ENCODE assay signal across 19 cellular contexts in genomic region chr1:9888886-9889285, GRCh38. TPM values are rescaled to one million over a fixed set of nuclear protein-coding genes. Genes with fewer than 3 reads are reported as not detected.
DNase-seq lines count a peak whose midpoint lies in the region; ATAC-seq and TF ChIP-seq lines count a peak whose summit lies in the region.
"Had no signal": no experiment of that assay in that cellular context is flagged by ENCODE, and none has a peak within 500 bp of the region (broad histone marks: within the 10 kb centered on the region; RNA-seq: fewer than 3 reads in every experiment).

No MANE protein-coding gene starts in this region.

- H3K4me1 ChIP-seq in A673 (ENCODE audit: insufficient read depth, low read length, poor library complexity, severe bottlenecking) = peaks cover 58% of the 10 kb centered on the region
- peaks cover 9% of the 10 kb centered on the region; the same call in 1 of the 2 replicates for H3K4me1 ChIP-seq in H9 (ENCODE audit: insufficient read depth, low read length)
- H3K4me1 ChIP-seq in uterus = peaks cover 0 to 5% of the 10 kb centered on the region in 2 donors

- no peaks in the 10 kb centered on the region for H3K79me1 ChIP-seq in H9 (ENCODE audit: insufficient read depth, low read depth, low read length, poor library complexity, severe bottlenecking)

- H3K27ac Mint-ChIP-seq in H9 = peak overlapping the region in 2 of 3 experiments; percentile 74 to 91; a peak in 3 of 7 replicates
- H3K27ac Mint-ChIP-seq in nephron = peak overlapping the region; percentile 91 to 96 (median 96)
- no peak overlapping the region for H3K27ac Mint-ChIP-seq in natural killer cell treated with Interleukin-12 subunit alpha and Interleukin-12 subunit beta and Interleukin-15 and Interleukin-18, amount 100 ng/mL, for 72 hours

- TF ChIP-seq POLR2A in uterus (IDR thresholded peaks at IDR 0.05) = no peak

- no peak overlapping the region for H2BK120ac ChIP-seq in H9 (ENCODE audit: low read depth, low read length, poor library complexity, severe bottlenecking)

- H4K91ac ChIP-seq in H9 (ENCODE audit: insufficient read length, low read depth, low read length) = no peak overlapping the region

- TF ChIP-seq CTCF in A673 (conservative IDR thresholded peaks at IDR 0.05; ENCODE audit: low read depth, low read length) (no peak), H9 (conservative IDR thresholded peaks at IDR 0.05) (no peak), nephron (IDR thresholded peaks at IDR 0.05; ENCODE audit: unreplicated experiment in 3 of 3) (no peak), uterus (IDR thresholded peaks at IDR 0.05) (no peak)

- ATAC-seq in natural killer cell treated with Interleukin-12 subunit alpha and Interleukin-12 subunit beta and Interleukin-15 and Interleukin-18, amount 100 ng/mL, for 72 hours = no peak
- ATAC-seq in GM18909 (IDR thresholded peaks at IDR 0.05; ENCODE audit: poor library complexity, unreplicated experiment) = no peak
- ATAC-seq: foreskin keratinocyte had no signal

- H3K56ac ChIP-seq in H9 (ENCODE audit: insufficient read length, low read depth, low read length) = no peak overlapping the region

- peaks cover 0 to 6% (median 0%) of the 10 kb centered on the region in 3 experiments; a peak in 2 of 7 replicates for H3K36me3 Mint-ChIP-seq in H9 (ENCODE audit: insufficient read depth in 1 of 3, low read depth in 3 of 3)
- H3K36me3 Mint-ChIP-seq in nephron (ENCODE audit: low read depth) = no peaks in the 10 kb centered on the region
- no peaks in the 10 kb centered on the region for H3K36me3 Mint-ChIP-seq in natural killer cell treated with Interleukin-12 subunit alpha and Interleukin-12 subunit beta and Interleukin-15 and Interleukin-18, amount 100 ng/mL, for 72 hours

- POLR2A ChIA-PET in A673 (lab: Charles Lee; ENCODE audit: low non-redundant PET) = no interaction called here

- H3K79me2 ChIP-seq in H9 (ENCODE audit: insufficient read depth, low read length) = no peaks in the 10 kb centered on the region

- H2AK5ac ChIP-seq in H9 (ENCODE audit: insufficient read length, low read length) = no peak overlapping the region

- H3K36me3 ChIP-seq in A673 (ENCODE audit: insufficient read depth, low read length, poor library complexity, severe bottlenecking) (no peaks in the 10 kb centered on the region), uterus (no peaks in the 10 kb centered on the region)

- H3T11ph ChIP-seq in H9 (ENCODE audit: low read length) = no peak overlapping the region

- H3K27me3 ChIP-seq in A673 (replicated peaks; ENCODE audit: insufficient read depth, low read depth, low read length, poor library complexity) (no peaks in the 10 kb centered on the region), H9 (ENCODE audit: insufficient read depth, low read length) (no peaks in the 10 kb centered on the region), uterus (no peaks in the 10 kb centered on the region)
- H3K27me3 ChIP-seq: foreskin keratinocyte, spleen had no signal

- H3K4me2 ChIP-seq in H9 (ENCODE audit: insufficient read depth, insufficient read length, low read length) = no peak overlapping the region
- H3K4me2 ChIP-seq: SK-N-SH had no signal

- H4K5ac ChIP-seq in H9 (ENCODE audit: insufficient read length, low read depth, low read length) = no peak overlapping the region

- H3K4me1 Mint-ChIP-seq in H9 = peaks cover 40 to 52% of the 10 kb centered on the region in 2 experiments
- H3K4me1 Mint-ChIP-seq in nephron = peaks cover 71% of the 10 kb centered on the region
- H3K4me1 Mint-ChIP-seq in natural killer cell treated with Interleukin-12 subunit alpha and Interleukin-12 subunit beta and Interleukin-15 and Interleukin-18, amount 100 ng/mL, for 72 hours (ENCODE audit: low read depth in 2 of 2) = peaks cover 23 to 28% of the 10 kb centered on the region in 2 donors

- WGBS in H9 (ENCODE audit: extremely low coverage, insufficient read length, low lambda C conversion rate) = no CpG with 5 or more reads among the region's 9 CpGs

- H3K27me3 Mint-ChIP-seq in H9 (ENCODE audit: low read depth) = no peaks in the 10 kb centered on the region
- peaks cover 5% of the 10 kb centered on the region for H3K27me3 Mint-ChIP-seq in nephron (ENCODE audit: low read depth)
- no peaks in the 10 kb centered on the region for H3K27me3 Mint-ChIP-seq in natural killer cell treated with Interleukin-12 subunit alpha and Interleukin-12 subunit beta and Interleukin-15 and Interleukin-18, amount 100 ng/mL, for 72 hours
- H3K27me3 Mint-ChIP-seq: activated B cell treated with CpG ODN at 0.5 μM for 24 hours; CD4-positive, CD25-positive, alpha-beta regulatory T cell had no signal

- no peak overlapping the region for H2BK5ac ChIP-seq in H9 (ENCODE audit: insufficient read length, low read length)

- H3K4ac ChIP-seq in H9 (ENCODE audit: low read depth, low read length) = no peak overlapping the region

- H3K9ac ChIP-seq in H9 (ENCODE audit: extremely low read depth, insufficient read length, low read length) = no peak overlapping the region
- H3K9ac ChIP-seq: SK-N-SH had no signal

- no peak overlapping the region for H3K23ac ChIP-seq in H9 (ENCODE audit: insufficient read length, low read depth, low read length)

- H3K9me3 ChIP-seq in A673 (ENCODE audit: low read depth, low read length, poor library complexity, severe bottlenecking) = no peaks in the 10 kb centered on the region
- no peaks in the 10 kb centered on the region for H3K9me3 ChIP-seq in H9 (ENCODE audit: control insufficient read depth, low read depth, low read length)
- H3K9me3 ChIP-seq in uterus = no peaks in the 10 kb centered on the region
- H3K9me3 ChIP-seq: SK-N-SH, spleen had no signal

- BruUV-seq in A673 (replicated peaks; lab: Mats Ljungman, UMichigan) = no TSS peak

- DNase-seq in A673 (ENCODE audit: low spot score) (no peak), H9 (no peak), cerebellar cortex (ENCODE audit: low spot score) (peak; percentile 73), uterus (no peak), GM03348 (ENCODE audit: low spot score) (no peak)
- DNase-seq in natural killer cell treated with Interleukin-12 subunit alpha and Interleukin-12 subunit beta and Interleukin-15 and Interleukin-18, amount 100 ng/mL, for 72 hours (ENCODE audit: low spot score) = no peak
- DNase-seq: ACHN; activated B cell treated with CpG ODN at 0.5 μM for 24 hours; activated CD4-positive, alpha-beta T cell treated with anti-CD3 and anti-CD28 coated beads, Interleukin-2, amount 50 U/mL, for 48 hours; activated effector memory CD4-positive, alpha-beta T cell treated with Interleukin-2 at 50 U/mL for 16 hours; CD4-positive, CD25-positive, alpha-beta regulatory T cell; foreskin keratinocyte; GF-D8; NCI-H1105 treated with DMSO at 0.1 percent for 48 hours; NK-92 treated with Interleukin-12 subunit alpha and Interleukin-12 subunit beta, amount 100 ng/mL, for 24 hours; SK-N-SH; spleen had no signal

- H2AFZ ChIP-seq in H9 (ENCODE audit: low read length) = no peak overlapping the region

- no peak overlapping the region for H2BK20ac ChIP-seq in H9 (ENCODE audit: low read depth, low read length, poor library complexity, severe bottlenecking)

- no peaks in the 10 kb centered on the region for H3K23me2 ChIP-seq in H9 (ENCODE audit: insufficient read length, low read depth, low read length, poor library complexity, severe bottlenecking)

- H3K9me3 Mint-ChIP-seq in H9 (no peaks in the 10 kb centered on the region), nephron (no peaks in the 10 kb centered on the region)
- H3K9me3 Mint-ChIP-seq in natural killer cell treated with Interleukin-12 subunit alpha and Interleukin-12 subunit beta and Interleukin-15 and Interleukin-18, amount 100 ng/mL, for 72 hours = no peaks in the 10 kb centered on the region
- H3K9me3 Mint-ChIP-seq: activated B cell treated with CpG ODN at 0.5 μM for 24 hours; CD4-positive, CD25-positive, alpha-beta regulatory T cell had no signal

- H3K27ac ChIP-seq in A673 (ENCODE audit: low read depth, low read length, poor library complexity, severe bottlenecking) (peak overlapping the region; percentile 77), H9 (ENCODE audit: insufficient read length, low read depth, low read length) (no peak overlapping the region), uterus (peak overlapping the region in 1 of 2 donors; percentile 62)
- H3K27ac ChIP-seq: spleen had no signal

- H3K18ac ChIP-seq in H9 (ENCODE audit: insufficient read length, low read depth, low read length) = no peak overlapping the region

- no peak overlapping the region for H2BK12ac ChIP-seq in H9 (ENCODE audit: insufficient read length, low read depth, low read length)

- H3K4me3 Mint-ChIP-seq in H9 = peak overlapping the region in 1 of 2 experiments; percentile 12; a peak in 1 of 5 replicates
- H3K4me3 Mint-ChIP-seq in nephron = no peak overlapping the region
- H3K4me3 Mint-ChIP-seq in natural killer cell treated with Interleukin-12 subunit alpha and Interleukin-12 subunit beta and Interleukin-15 and Interleukin-18, amount 100 ng/mL, for 72 hours = no peak overlapping the region
- H3K4me3 Mint-ChIP-seq: activated B cell treated with CpG ODN at 0.5 μM for 24 hours; CD4-positive, CD25-positive, alpha-beta regulatory T cell had no signal

- H4K8ac ChIP-seq in H9 (replicated peaks; ENCODE audit: insufficient read length, low read depth, low read length) = no peak overlapping the region

- H3K4me3 ChIP-seq in A673 (ENCODE audit: low read depth, low read length, poor library complexity, severe bottlenecking) (no peak overlapping the region), uterus (no peak overlapping the region)
- H3K4me3 ChIP-seq: spleen had no signal

- CTCF ChIA-PET in A673 (lab: Charles Lee) = no interaction called here

- no peak overlapping the region for H3K14ac ChIP-seq in H9 (ENCODE audit: insufficient read depth, low read length)

- no peaks in the 10 kb centered on the region for H4K20me1 ChIP-seq in H9 (ENCODE audit: control insufficient read depth, insufficient read depth, insufficient read length)

- intact Hi-C loops in A673 (cut with micrococcal nuclease; ENCODE audit: unreplicated experiment) (no loop called here), uterus (cut with DNase I; ENCODE audit: low total_unique reads) (no loop called here)

- H2BK15ac ChIP-seq in H9 (ENCODE audit: low read depth, low read length) = no peak overlapping the region

RNA-seq across cellular contexts. Expression of gene CTNNBIP1, which starts 21.2 kb away (rescaled TPM):
- total RNA-seq in A673 (2021) = 14.6 and 22.0 TPM in 2 replicates
- total RNA-seq in H9 (2021) = 43.0 and 44.4 TPM in 2 replicates
- total RNA-seq in natural killer cell treated with Interleukin-12 subunit alpha and Interleukin-12 subunit beta and Interleukin-15 and Interleukin-18, amount 100 ng/mL, for 72 hours = 10 to 100 TPM; 12.5 to 18.7 TPM
- 10 to 100 TPM in 2 of 4 donors, 1 to 10 TPM in 2; 4.7 to 26.6 (median 13.6) TPM for total RNA-seq in uterus

RNA-seq across cellular contexts. Expression of gene LZIC, which starts 54.3 kb away (rescaled TPM):
- total RNA-seq in A673 (2021) (53.7 and 56.5 TPM in 2 replicates), H9 (2021) (22.9 and 23.6 TPM in 2 replicates), uterus (10 to 100 TPM in 3 of 4 donors, 1 to 10 TPM in 1; 9.4 to 66.9 (median 26.0) TPM)
- 10 to 100 TPM; 24.8 to 25.5 TPM for total RNA-seq in natural killer cell treated with Interleukin-12 subunit alpha and Interleukin-12 subunit beta and Interleukin-15 and Interleukin-18, amount 100 ng/mL, for 72 hours

RNA-seq across cellular contexts. Expression of gene NMNAT1, which starts 54.4 kb away (rescaled TPM):
- 4.3 and 4.5 TPM in 2 replicates for total RNA-seq in A673 (2021)
- total RNA-seq in H9 (2021) = 2.8 TPM in 2 replicates
- 10 to 100 TPM in 1 of 2 donors, 1 to 10 TPM in 1; 9.8 to 12.3 TPM for total RNA-seq in natural killer cell treated with Interleukin-12 subunit alpha and Interleukin-12 subunit beta and Interleukin-15 and Interleukin-18, amount 100 ng/mL, for 72 hours
- 10 to 100 TPM in 2 of 4 donors, 1 to 10 TPM in 2; 1.8 to 41.5 (median 12.7) TPM for total RNA-seq in uterus

Comparison
In these comparisons a context has a peak if more than half of its experiments do, and no peak if none do; other contexts are left out.
1. H3K27ac Mint-ChIP-seq: peak in H9 (2 of 3) and nephron (3 of 3); none in natural killer cell treated with Interleukin-12 subunit alpha and Interleukin-12 subunit beta and Interleukin-15 and Interleukin-18, amount 100 ng/mL, for 72 hours (0 of 2).